Comparison of ENCODE assay signal across 15 cellular contexts in the genomic region with DNA sequence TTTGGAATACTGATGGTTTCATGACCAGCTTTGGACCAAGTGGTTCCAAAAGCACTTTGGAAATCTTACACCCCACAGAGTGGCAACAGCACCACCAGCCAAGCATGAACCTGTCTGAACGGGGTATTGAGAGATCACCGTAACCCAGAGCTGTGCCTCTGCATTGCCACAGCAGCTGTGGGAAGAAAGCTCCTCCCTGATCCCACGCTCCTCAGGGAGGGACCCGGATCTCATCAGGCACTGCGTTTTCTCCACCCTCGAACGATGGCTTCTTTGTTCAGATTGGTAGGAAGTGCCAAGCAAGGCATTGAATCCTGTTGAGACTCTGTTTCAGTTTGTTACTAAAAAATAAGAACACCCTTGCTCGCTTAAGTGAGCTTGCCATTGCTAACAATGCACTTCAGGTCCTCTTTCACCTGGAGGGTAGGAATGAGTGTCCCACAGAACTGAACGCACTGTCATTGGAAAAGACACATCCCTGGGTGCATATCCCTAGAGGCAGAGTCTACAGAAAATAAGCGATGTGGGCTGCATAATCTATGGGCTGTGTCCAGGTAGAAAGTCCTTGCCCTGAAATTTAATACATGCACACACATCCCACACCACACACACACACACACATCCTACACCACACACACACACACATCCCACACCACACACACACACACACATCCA.
DNase-seq lines count a peak whose midpoint lies in the region; ATAC-seq, FAIRE-seq and TF ChIP-seq lines count a peak whose summit lies in the region.
"Had no signal": no experiment of that assay in that cellular context is flagged by ENCODE, and none has a peak within 500 bp of the region (broad histone marks: within the 10 kb centered on the region; RNA-seq: fewer than 3 reads in every experiment).

No MANE protein-coding gene starts in this region.

- no peaks in the 10 kb centered on the region; the same call in 1 of the 2 replicates for H4K20me1 ChIP-seq in K562 (replicated peaks; ENCODE audit: control insufficient read depth, insufficient read depth, low read length)
- no peaks in the 10 kb centered on the region for H4K20me1 ChIP-seq in osteoblast (ENCODE audit: insufficient read depth, low read length)

- peaks cover 8 to 56% of the 10 kb centered on the region in 2 experiments; a peak in 4 of 5 replicates for H3K27me3 ChIP-seq in K562 (ENCODE audit: control insufficient read depth in 2 of 2, insufficient read depth in 2 of 2, low read length in 2 of 2)
- H3K27me3 ChIP-seq in osteoblast (ENCODE audit: insufficient read depth, low read length) = no peaks in the 10 kb centered on the region

- no peak overlapping the region for H3K9ac ChIP-seq in K562 (ENCODE audit: insufficient read depth in 1 of 2, low read depth in 2 of 2, low read length in 2 of 2)

- H3K27ac ChIP-seq in K562 (ENCODE audit: extremely low read depth, low read depth, low read length) = no peak overlapping the region
- no peak overlapping the region for H3K27ac ChIP-seq in osteoblast (ENCODE audit: low read depth, low read length)

- no peaks in the 10 kb centered on the region for H3K36me3 ChIP-seq in K562 (ENCODE audit: control insufficient read depth, insufficient read depth, low read length)
- H3K36me3 ChIP-seq in osteoblast (ENCODE audit: insufficient read depth, low read length) = no peaks in the 10 kb centered on the region

- FAIRE-seq in K562 (lab: Jason Lieb, UNC) = no peak

- peak in 2 of 3 experiments; percentile 44 to 70 for DNase-seq in NCI-H1417 (lab: John Stamatoyannopoulos, UW)
- DNase-seq in NCI-H1417 treated with DMSO at 0.1 percent for 48 hours (lab: John Stamatoyannopoulos, UW) = no peak
- DNase-seq in NAMALWA (ENCODE audit: low spot score) = peak; percentile 16
- no peak for DNase-seq in K562 (ENCODE audit: extremely low read depth in 1 of 4, low spot score in 3 of 4)
- DNase-seq in osteoblast (ENCODE audit: insufficient read length, low spot score, missing footprints) = no peak
- no peak for DNase-seq in DMS114 treated with DMSO at 0.1 percent for 48 hours (lab: John Stamatoyannopoulos, UW; ENCODE audit: unreplicated experiment)
- no peak for DNase-seq in NCI-H1930 (lab: John Stamatoyannopoulos, UW)
- no peak for DNase-seq in OCI-M1 (lab: John Stamatoyannopoulos, UW)
- DNase-seq: activated effector memory CD4-positive, alpha-beta T cell treated with Interleukin-2 at 50 U/mL for 16 hours; amniotic stem cell; effector memory CD4-positive, alpha-beta T cell; left colon; NCI-H748 treated with DMSO at 0.1 percent for 48 hours; stimulated activated naive CD8-positive, alpha-beta T cell treated with anti-CD3 and anti-CD28 coated beads, Interleukin-15, Interleukin-2, amounts not matched to agents 100 U/mL and 50 U/mL, for 24 hours; T-cell had no signal

- no peak for TF ChIP-seq RAD21 in K562 (CRISPR knock-in tag; conservative IDR thresholded peaks at IDR 0.05 in 1 of 2, IDR thresholded peaks at IDR 0.05 in 1 of 2)

- H3K79me2 ChIP-seq in K562 (ENCODE audit: control insufficient read depth, insufficient read depth, low read length) (no peaks in the 10 kb centered on the region), osteoblast (ENCODE audit: insufficient read depth, low read length) (no peaks in the 10 kb centered on the region)

- H3K9me3 ChIP-seq in K562 (replicated peaks; ENCODE audit: control insufficient read depth, insufficient read depth, low read depth, low read length) (no peaks in the 10 kb centered on the region), osteoblast (ENCODE audit: low read depth, low read length) (peaks cover 3% of the 10 kb centered on the region)

- H3K4me2 ChIP-seq in K562 (ENCODE audit: insufficient read depth, low read length) (no peak overlapping the region), osteoblast (ENCODE audit: insufficient read depth, low read length) (peak overlapping the region; percentile 1)

- H2AFZ ChIP-seq in K562 (ENCODE audit: low read depth, low read length) (no peak overlapping the region), osteoblast (ENCODE audit: low read length) (no peak overlapping the region)

- in situ Hi-C loops in K562 (cut with MboI) = no loop called here

- H3K9me1 ChIP-seq in K562 (ENCODE audit: control insufficient read depth, insufficient read depth, low read length) = no peaks in the 10 kb centered on the region

- H3K4me3 ChIP-seq in K562 (no peak overlapping the region), osteoblast (ENCODE audit: insufficient read depth, low read length) (no peak overlapping the region)

- peak; percentile 32; the same call in 1 of the 3 replicates for ATAC-seq in K562
- ATAC-seq: left colon; stimulated activated naive CD8-positive, alpha-beta T cell treated with anti-CD3 and anti-CD28 coated beads, Interleukin-15, Interleukin-2, amounts not matched to agents 100 U/mL and 50 U/mL, for 24 hours; T-cell had no signal

- BruUV-seq in K562 (replicated peaks; lab: Mats Ljungman, UMichigan) = no TSS peak

- intact Hi-C loops in K562 (cut with micrococcal nuclease) = no loop called here

- 2% methylated on average over 10 of the region's 10 CpGs for WGBS in K562 (ENCODE audit: insufficient coverage, low coverage, missing lambda C conversion rate)

- H3K4me1 ChIP-seq in K562 (replicated peaks in 1 of 2; ENCODE audit: control insufficient read depth in 2 of 2, insufficient read depth in 2 of 2, low read length in 2 of 2) = no peaks in the 10 kb centered on the region
- H3K4me1 ChIP-seq in osteoblast (ENCODE audit: insufficient read depth, low read length) = peaks cover 6% of the 10 kb centered on the region

- CTCF ChIA-PET in K562 (lab: Yijun Ruan, JAX; ENCODE audit: low intra/inter-chr PET ratio) = no interaction called here

- TF ChIP-seq EP300 in K562 (IDR thresholded peaks at IDR 0.05; ENCODE audit: low read length) = no peak

- no peak for TF ChIP-seq POLR2A in K562 (conservative IDR thresholded peaks at IDR 0.05)

- POLR2A ChIA-PET in K562 (lab: Yijun Ruan, JAX) = interaction anchor here (0.7 kb wide), 1 partner anchor 36 kb away, joined by 3 read pairs; no protein-coding TSS in a partner anchor

- TF ChIP-seq CTCF in K562 (IDR thresholded peaks at IDR 0.05 in 2 of 3, conservative IDR thresholded peaks at IDR 0.05 in 1 of 3; ENCODE audit: insufficient read depth in 2 of 3, low read depth in 1 of 3, low read length in 3 of 3) (no peak), osteoblast (IDR thresholded peaks at IDR 0.05; ENCODE audit: extremely low read depth, low read depth, low read length) (no peak)

TF ChIP-seq in K562, 482 proteins besides CTCF, POLR2A, EP300 and RAD21:
- TF ChIP-seq, protein P1, sequence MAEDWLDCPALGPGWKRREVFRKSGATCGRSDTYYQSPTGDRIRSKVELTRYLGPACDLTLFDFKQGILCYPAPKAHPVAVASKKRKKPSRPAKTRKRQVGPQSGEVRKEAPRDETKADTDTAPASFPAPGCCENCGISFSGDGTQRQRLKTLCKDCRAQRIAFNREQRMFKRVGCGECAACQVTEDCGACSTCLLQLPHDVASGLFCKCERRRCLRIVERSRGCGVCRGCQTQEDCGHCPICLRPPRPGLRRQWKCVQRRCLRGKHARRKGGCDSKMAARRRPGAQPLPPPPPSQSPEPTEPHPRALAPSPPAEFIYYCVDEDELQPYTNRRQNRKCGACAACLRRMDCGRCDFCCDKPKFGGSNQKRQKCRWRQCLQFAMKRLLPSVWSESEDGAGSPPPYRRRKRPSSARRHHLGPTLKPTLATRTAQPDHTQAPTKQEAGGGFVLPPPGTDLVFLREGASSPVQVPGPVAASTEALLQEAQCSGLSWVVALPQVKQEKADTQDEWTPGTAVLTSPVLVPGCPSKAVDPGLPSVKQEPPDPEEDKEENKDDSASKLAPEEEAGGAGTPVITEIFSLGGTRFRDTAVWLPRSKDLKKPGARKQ (CRISPR knock-in tag; IDR thresholded peaks at IDR 0.05) = no peak
- TF ChIP-seq RB1 (IDR thresholded peaks at IDR 0.05; ENCODE audit: low read depth) (no peak), BACH1 (tag; IDR thresholded peaks at IDR 0.05) (no peak)
- TF ChIP-seq, protein P2, sequence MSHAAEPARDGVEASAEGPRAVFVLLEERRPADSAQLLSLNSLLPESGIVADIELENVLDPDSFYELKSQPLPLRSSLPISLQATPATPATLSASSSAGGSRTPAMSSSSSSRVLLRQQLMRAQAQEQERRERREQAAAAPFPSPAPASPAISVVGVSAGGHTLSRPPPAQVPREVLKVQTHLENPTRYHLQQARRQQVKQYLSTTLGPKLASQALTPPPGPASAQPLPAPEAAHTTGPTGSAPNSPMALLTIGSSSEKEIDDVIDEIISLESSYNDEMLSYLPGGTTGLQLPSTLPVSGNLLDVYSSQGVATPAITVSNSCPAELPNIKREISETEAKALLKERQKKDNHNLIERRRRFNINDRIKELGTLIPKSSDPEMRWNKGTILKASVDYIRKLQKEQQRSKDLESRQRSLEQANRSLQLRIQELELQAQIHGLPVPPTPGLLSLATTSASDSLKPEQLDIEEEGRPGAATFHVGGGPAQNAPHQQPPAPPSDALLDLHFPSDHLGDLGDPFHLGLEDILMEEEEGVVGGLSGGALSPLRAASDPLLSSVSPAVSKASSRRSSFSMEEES (CRISPR knock-in tag; IDR thresholded peaks at IDR 0.05) = no peak
- TF ChIP-seq, protein P3, sequence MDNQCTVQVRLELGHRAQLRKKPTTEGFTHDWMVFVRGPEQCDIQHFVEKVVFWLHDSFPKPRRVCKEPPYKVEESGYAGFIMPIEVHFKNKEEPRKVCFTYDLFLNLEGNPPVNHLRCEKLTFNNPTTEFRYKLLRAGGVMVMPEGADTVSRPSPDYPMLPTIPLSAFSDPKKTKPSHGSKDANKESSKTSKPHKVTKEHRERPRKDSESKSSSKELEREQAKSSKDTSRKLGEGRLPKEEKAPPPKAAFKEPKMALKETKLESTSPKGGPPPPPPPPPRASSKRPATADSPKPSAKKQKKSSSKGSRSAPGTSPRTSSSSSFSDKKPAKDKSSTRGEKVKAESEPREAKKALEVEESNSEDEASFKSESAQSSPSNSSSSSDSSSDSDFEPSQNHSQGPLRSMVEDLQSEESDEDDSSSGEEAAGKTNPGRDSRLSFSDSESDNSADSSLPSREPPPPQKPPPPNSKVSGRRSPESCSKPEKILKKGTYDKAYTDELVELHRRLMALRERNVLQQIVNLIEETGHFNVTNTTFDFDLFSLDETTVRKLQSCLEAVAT (IDR thresholded peaks at IDR 0.05) = no peak

Comparison
In these comparisons a context has a peak if more than half of its experiments do, and no peak if none do; other contexts are left out.
1. DNase-seq: peak in NCI-H1417 (2 of 3) and NAMALWA (single experiment); none in NCI-H1417 treated with DMSO at 0.1 percent for 48 hours (single experiment), K562 (0 of 4), osteoblast (single experiment), DMS114 treated with DMSO at 0.1 percent for 48 hours (single experiment), NCI-H1930 (0 of 2) and OCI-M1 (single experiment).